16 cellular contexts compared by ENCODE assay signal in genomic region chr19:37519890-37520289, GRCh38. TPM values are rescaled to one million over a fixed set of nuclear protein-coding genes. Genes with fewer than 3 reads are reported as not detected.
A peak's percentile ranks its signal among the peaks of the same experiment; 100 is the strongest.
DNase-seq lines count a peak whose midpoint lies in the region; ATAC-seq and TF ChIP-seq lines count a peak whose summit lies in the region.
"Had no signal": no experiment of that assay in that cellular context is flagged by ENCODE, and none has a peak within 500 bp of the region (broad histone marks: within the 10 kb centered on the region; RNA-seq: fewer than 3 reads in every experiment).

No MANE protein-coding gene starts in this region.

- H3K79me2 ChIP-seq in PC-9 (ENCODE audit: low read depth) (no peaks in the 10 kb centered on the region), fibroblast of lung (ENCODE audit: control insufficient read depth, insufficient read depth, low read length) (no peaks in the 10 kb centered on the region)

- TF ChIP-seq CTCF in PC-9 (conservative IDR thresholded peaks at IDR 0.05) (no peak), fibroblast of lung (conservative IDR thresholded peaks at IDR 0.05 in 1 of 2, IDR thresholded peaks at IDR 0.05 in 1 of 2; ENCODE audit: low read depth in 1 of 2, low read length in 2 of 2) (no peak)

- no peak overlapping the region for H3K4me2 ChIP-seq in PC-9
- H3K4me2 ChIP-seq in fibroblast of lung (ENCODE audit: extremely low read depth, insufficient read depth, low read length): no peak overlapping the region

- H3K4me1 ChIP-seq in PC-9 (replicated peaks; ENCODE audit: insufficient read depth): no peaks in the 10 kb centered on the region
- no peaks in the 10 kb centered on the region for H3K4me1 ChIP-seq in fibroblast of lung (ENCODE audit: control insufficient read depth, extremely low read depth, insufficient read depth, low read length)
- H3K4me1 ChIP-seq: Caco-2, right atrium auricular region, vagina had no signal

- H2AFZ ChIP-seq in PC-9 (no peak overlapping the region), fibroblast of lung (ENCODE audit: low read length) (no peak overlapping the region)

- no peak for DNase-seq in activated naive CD4-positive, alpha-beta T cell treated with anti-CD3 and anti-CD28 coated beads, Interleukin-2, amount 50 U/mL, for 72 hours (ENCODE audit: low spot score in 2 of 2)
- DNase-seq in activated naive CD4-positive, alpha-beta T cell treated with anti-CD3 and anti-CD28 coated beads, Interleukin-2, amount 10 ng/mL, durations not matched to agents 7 days and 5 days: no peak
- peak; percentile 30 to 46 for DNase-seq in PC-9
- DNase-seq in fibroblast of lung (ENCODE audit: low read depth in 2 of 2): peak; percentile 12 to 68
- no peak for DNase-seq in stimulated activated effector memory CD8-positive, alpha-beta T cell treated with anti-CD3 and anti-CD28 coated beads, Interleukin-12 subunit alpha, Interleukin-12 subunit beta, amount 100 ng/mL, for 72 hours (ENCODE audit: low spot score in 2 of 2)
- DNase-seq in HUDEP-2 (lab: John Stamatoyannopoulos, UW; ENCODE audit: unreplicated experiment in 76 of 76): no peak
- no peak for DNase-seq in NCI-H345 (lab: John Stamatoyannopoulos, UW)
- DNase-seq: Caco-2; erythroblast; stimulated activated CD4-positive, alpha-beta T cell treated with anti-CD3 and anti-CD28 coated beads, Interleukin-4, amount 100 ng/mL, for 4 hours; WERI-Rb-1 had no signal

- H3K27ac Mint-ChIP-seq in activated naive CD4-positive, alpha-beta T cell treated with anti-CD3 and anti-CD28 coated beads, Interleukin-2, amount 50 U/mL, for 72 hours: no peak overlapping the region
- no peak overlapping the region for H3K27ac Mint-ChIP-seq in activated naive CD4-positive, alpha-beta T cell treated with anti-CD3 and anti-CD28 coated beads, Interleukin-2, amount 10 ng/mL, durations not matched to agents 7 days and 5 days
- no peak overlapping the region for H3K27ac Mint-ChIP-seq in stimulated activated effector memory CD8-positive, alpha-beta T cell treated with anti-CD3 and anti-CD28 coated beads, Interleukin-12 subunit alpha, Interleukin-12 subunit beta, amount 100 ng/mL, for 72 hours
- H3K27ac Mint-ChIP-seq: nephron had no signal

- H3K9ac ChIP-seq in fibroblast of lung (ENCODE audit: insufficient read depth, low read length): no peak overlapping the region

- peak; percentile 49 to 96 for ATAC-seq in activated naive CD4-positive, alpha-beta T cell treated with anti-CD3 and anti-CD28 coated beads, Interleukin-2, amount 50 U/mL, for 72 hours
- peak; percentile 36 for ATAC-seq in stimulated activated effector memory CD8-positive, alpha-beta T cell treated with anti-CD3 and anti-CD28 coated beads, Interleukin-12 subunit alpha, Interleukin-12 subunit beta, amount 100 ng/mL, for 72 hours
- ATAC-seq in HG03108 (IDR thresholded peaks at IDR 0.05; ENCODE audit: unreplicated experiment): no peak

- H3K4me1 Mint-ChIP-seq in activated naive CD4-positive, alpha-beta T cell treated with anti-CD3 and anti-CD28 coated beads, Interleukin-2, amount 10 ng/mL, durations not matched to agents 7 days and 5 days: no peaks in the 10 kb centered on the region
- H3K4me1 Mint-ChIP-seq in stimulated activated effector memory CD8-positive, alpha-beta T cell treated with anti-CD3 and anti-CD28 coated beads, Interleukin-12 subunit alpha, Interleukin-12 subunit beta, amount 100 ng/mL, for 72 hours: no peaks in the 10 kb centered on the region
- H3K4me1 Mint-ChIP-seq: nephron had no signal

- no peaks in the 10 kb centered on the region for H3K9me2 ChIP-seq in PC-9 (ENCODE audit: insufficient read depth)

- H3F3A ChIP-seq in PC-9 (ENCODE audit: insufficient read depth, low read depth): no peaks in the 10 kb centered on the region

- H3K9me3 Mint-ChIP-seq in activated naive CD4-positive, alpha-beta T cell treated with anti-CD3 and anti-CD28 coated beads, Interleukin-2, amount 50 U/mL, for 72 hours: peaks cover 27 to 31% of the 10 kb centered on the region in 2 donors
- H3K9me3 Mint-ChIP-seq in activated naive CD4-positive, alpha-beta T cell treated with anti-CD3 and anti-CD28 coated beads, Interleukin-2, amount 10 ng/mL, durations not matched to agents 7 days and 5 days: peaks cover 39% of the 10 kb centered on the region
- peaks cover 12% of the 10 kb centered on the region for H3K9me3 Mint-ChIP-seq in stimulated activated effector memory CD8-positive, alpha-beta T cell treated with anti-CD3 and anti-CD28 coated beads, Interleukin-12 subunit alpha, Interleukin-12 subunit beta, amount 100 ng/mL, for 72 hours

- peaks cover 56 to 81% of the 10 kb centered on the region in 2 donors for H3K36me3 Mint-ChIP-seq in activated naive CD4-positive, alpha-beta T cell treated with anti-CD3 and anti-CD28 coated beads, Interleukin-2, amount 50 U/mL, for 72 hours
- peaks cover 25% of the 10 kb centered on the region for H3K36me3 Mint-ChIP-seq in activated naive CD4-positive, alpha-beta T cell treated with anti-CD3 and anti-CD28 coated beads, Interleukin-2, amount 10 ng/mL, durations not matched to agents 7 days and 5 days
- H3K36me3 Mint-ChIP-seq in stimulated activated effector memory CD8-positive, alpha-beta T cell treated with anti-CD3 and anti-CD28 coated beads, Interleukin-12 subunit alpha, Interleukin-12 subunit beta, amount 100 ng/mL, for 72 hours: peaks cover 9% of the 10 kb centered on the region

- H3K36me3 ChIP-seq in PC-9 (ENCODE audit: low read depth) (0 out of 2 replicates have a peak, but pooled peaks cover 7% of the 10 kb centered on the region), fibroblast of lung (ENCODE audit: control insufficient read depth, insufficient read depth, low read length) (no peaks in the 10 kb centered on the region)

- H3K9me3 ChIP-seq in PC-9 (ENCODE audit: insufficient read depth, low read depth): peaks cover 25% of the 10 kb centered on the region
- no peaks in the 10 kb centered on the region for H3K9me3 ChIP-seq in fibroblast of lung (ENCODE audit: control insufficient read depth, insufficient read depth, low read depth, low read length)

- H3K27me3 ChIP-seq in PC-9 (ENCODE audit: insufficient read depth, low read depth): no peaks in the 10 kb centered on the region
- no peaks in the 10 kb centered on the region for H3K27me3 ChIP-seq in fibroblast of lung (ENCODE audit: control insufficient read depth, insufficient read depth, low read length)
- H3K27me3 ChIP-seq: right atrium auricular region, vagina had no signal

- POLR2A ChIA-PET in PC-9 (lab: Charles Lee; ENCODE audit: unreplicated experiment): interaction anchor here (0.5 to 0.6 kb wide), 2 partner anchors 777 to 1389 kb away, joined by 3 read pairs; no protein-coding TSS in a partner anchor

- no peaks in the 10 kb centered on the region for H3K27me3 Mint-ChIP-seq in activated naive CD4-positive, alpha-beta T cell treated with anti-CD3 and anti-CD28 coated beads, Interleukin-2, amount 10 ng/mL, durations not matched to agents 7 days and 5 days

- no TSS peak for BruUV-seq in PC-9 (replicated peaks; lab: Mats Ljungman, UMichigan)

- CTCF ChIA-PET in activated naive CD4-positive, alpha-beta T cell treated with anti-CD3 and anti-CD28 coated beads, Interleukin-2, amount 10 ng/mL, durations not matched to agents 7 days and 5 days (lab: Charles Lee): no interaction called here
- CTCF ChIA-PET in PC-9 (lab: Charles Lee): no interaction called here

- H3K4me3 ChIP-seq in PC-9 (no peak overlapping the region), fibroblast of lung (replicated peaks in 1 of 4; ENCODE audit: control extremely low read depth in 1 of 4, insufficient read depth in 1 of 4, low read depth in 3 of 4, low read length in 4 of 4) (no peak overlapping the region)
- H3K4me3 ChIP-seq: right atrium auricular region, vagina had no signal

- no peak overlapping the region for H3K27ac ChIP-seq in PC-9
- no peak overlapping the region for H3K27ac ChIP-seq in fibroblast of lung (ENCODE audit: insufficient read depth, low read length)
- H3K27ac ChIP-seq: right atrium auricular region, vagina, WERI-Rb-1 had no signal

- no peaks in the 10 kb centered on the region for H4K20me1 ChIP-seq in PC-9 (ENCODE audit: insufficient read depth)
- no peaks in the 10 kb centered on the region for H4K20me1 ChIP-seq in fibroblast of lung (ENCODE audit: control insufficient read depth, extremely low read depth, insufficient read depth, low read length)

- no peak overlapping the region for H3K4me3 Mint-ChIP-seq in activated naive CD4-positive, alpha-beta T cell treated with anti-CD3 and anti-CD28 coated beads, Interleukin-2, amount 10 ng/mL, durations not matched to agents 7 days and 5 days
- H3K4me3 Mint-ChIP-seq in stimulated activated effector memory CD8-positive, alpha-beta T cell treated with anti-CD3 and anti-CD28 coated beads, Interleukin-12 subunit alpha, Interleukin-12 subunit beta, amount 100 ng/mL, for 72 hours: no peak overlapping the region
- H3K4me3 Mint-ChIP-seq: nephron had no signal

- intact Hi-C loops in PC-9 (cut with micrococcal nuclease; ENCODE audit: unreplicated experiment): no loop called here

RNA-seq across cellular contexts. Expression of gene ZNF793, which starts 13.2 kb away (rescaled TPM):
- total RNA-seq in activated naive CD4-positive, alpha-beta T cell treated with anti-CD3 and anti-CD28 coated beads, Interleukin-2, amount 50 U/mL, for 72 hours: 1 to 10 TPM; 4.5 to 4.7 TPM
- total RNA-seq in PC-9 (2021) (5.2 and 7.2 TPM in 2 replicates), fibroblast of lung (2.6 and 5.9 TPM in 2 replicates)
- 1.6 and 1.7 TPM in 2 replicates for polyA plus RNA-seq in fibroblast of lung
- polyA plus RNA-seq in fibroblast of lung (2012): 1.5 and 2.1 TPM in 2 replicates
- 0.70 and 1.8 TPM in 2 replicates for polyA minus RNA-seq in fibroblast of lung (ENCODE audit: low replicate concordance)
- total RNA-seq: Caco-2, HT-29 had no signal

RNA-seq across cellular contexts. Expression of gene ZNF570, which starts 50.7 kb away (rescaled TPM):
- 1 to 10 TPM; 3.6 to 9.2 TPM for total RNA-seq in activated naive CD4-positive, alpha-beta T cell treated with anti-CD3 and anti-CD28 coated beads, Interleukin-2, amount 50 U/mL, for 72 hours
- total RNA-seq in PC-9 (2021) (2.5 and 3.6 TPM in 2 replicates), fibroblast of lung (11.7 and 13.4 TPM in 2 replicates)
- 4.1 and 5.8 TPM in 2 replicates for polyA plus RNA-seq in fibroblast of lung
- polyA plus RNA-seq in fibroblast of lung (2012): 1.9 and 3.5 TPM in 2 replicates
- 1.1 and 1.7 TPM in 2 replicates for polyA minus RNA-seq in fibroblast of lung (ENCODE audit: low replicate concordance)
- total RNA-seq: Caco-2 had no signal

RNA-seq across cellular contexts. Expression of gene ZNF569, which starts 52.6 kb away (rescaled TPM):
- 1 to 10 TPM; 6.3 to 6.7 TPM for total RNA-seq in activated naive CD4-positive, alpha-beta T cell treated with anti-CD3 and anti-CD28 coated beads, Interleukin-2, amount 50 U/mL, for 72 hours
- total RNA-seq in PC-9 (2021) (1.5 and 3.3 TPM in 2 replicates), fibroblast of lung (8.5 and 11.9 TPM in 2 replicates)
- polyA plus RNA-seq in fibroblast of lung: 3.0 and 4.3 TPM in 2 replicates
- 2.0 and 3.7 TPM in 2 replicates for polyA plus RNA-seq in fibroblast of lung (2012)
- 0.22 and 0.39 TPM in 2 replicates for polyA minus RNA-seq in fibroblast of lung (ENCODE audit: low replicate concordance)
- total RNA-seq: Caco-2 had no signal

Comparison
In these comparisons a context has a peak if more than half of its experiments do, and no peak if none do; other contexts are left out.
1. DNase-seq: peak in PC-9 (2 of 2) and fibroblast of lung (2 of 2); none in activated naive CD4-positive, alpha-beta T cell treated with anti-CD3 and anti-CD28 coated beads, Interleukin-2, amount 50 U/mL, for 72 hours (0 of 2), activated naive CD4-positive, alpha-beta T cell treated with anti-CD3 and anti-CD28 coated beads, Interleukin-2, amount 10 ng/mL, durations not matched to agents 7 days and 5 days (single experiment), stimulated activated effector memory CD8-positive, alpha-beta T cell treated with anti-CD3 and anti-CD28 coated beads, Interleukin-12 subunit alpha, Interleukin-12 subunit beta, amount 100 ng/mL, for 72 hours (0 of 2), HUDEP-2 (0 of 76) and NCI-H345 (single experiment).